Comparison of ENCODE assay signal across 1 cellular context in genomic region chr6:33430991-33431879, GRCh38.
TF ChIP-seq lines count a peak whose summit lies in the region.

No MANE protein-coding gene starts in this region.

TF ChIP-seq in H1, 55 proteins besides CTCF, POLR2A, EP300 and RAD21:
- no peak for TF ChIP-seq SRF (IDR thresholded peaks at IDR 0.05; ENCODE audit: low read depth, low read length)
- TF ChIP-seq SAP30 (IDR thresholded peaks at IDR 0.05; ENCODE audit: insufficient read depth, insufficient replicate concordance, low read length): peak; percentile 85
- no peak for TF ChIP-seq GABPA (IDR thresholded peaks at IDR 0.05; ENCODE audit: borderline replicate concordance, insufficient read depth, low read length)
- 0 out of 2 replicates have a peak, but pooled peaks have one; percentile 21 for TF ChIP-seq TBP (IDR thresholded peaks at IDR 0.05; ENCODE audit: low read depth, low read length)
- no peak for TF ChIP-seq TCF12 (IDR thresholded peaks at IDR 0.05; ENCODE audit: low read depth, low read length)
- no peak for TF ChIP-seq GTF2F1 (IDR thresholded peaks at IDR 0.05; ENCODE audit: borderline replicate concordance, low read depth, low read length)
- no peak for TF ChIP-seq NANOG (IDR thresholded peaks at IDR 0.05; ENCODE audit: insufficient read depth, low read depth, low read length, poor library complexity, severe bottlenecking)
- no peak for TF ChIP-seq CHD1 (IDR thresholded peaks at IDR 0.05; ENCODE audit: low read depth, low read length)
- TF ChIP-seq JUND (IDR thresholded peaks at IDR 0.05; ENCODE audit: low read length): no peak
- peak; percentile 96 for TF ChIP-seq RBBP5 (IDR thresholded peaks at IDR 0.05; ENCODE audit: borderline replicate concordance, low read depth, low read length)
- no peak for TF ChIP-seq TAF1 (IDR thresholded peaks at IDR 0.05; ENCODE audit: low read depth, low read length)
- no peak for TF ChIP-seq E2F6 (IDR thresholded peaks at IDR 0.05)
- peak; percentile 97 for TF ChIP-seq MAX (IDR thresholded peaks at IDR 0.05)
- TF ChIP-seq RFX5 (IDR thresholded peaks at IDR 0.05; ENCODE audit: borderline replicate concordance, low read depth, low read length): no peak
- no peak for TF ChIP-seq ZNF274 (IDR thresholded peaks at IDR 0.05; ENCODE audit: borderline replicate concordance, extremely low read depth, low read length)
- no peak for TF ChIP-seq JUN (IDR thresholded peaks at IDR 0.05; ENCODE audit: low read depth, low read length)
- TF ChIP-seq CREB1 (IDR thresholded peaks at IDR 0.05): no peak
- TF ChIP-seq ATF3 (IDR thresholded peaks at IDR 0.05; ENCODE audit: insufficient read depth, low read depth, low read length): no peak
- no peak for TF ChIP-seq BCL11A (IDR thresholded peaks at IDR 0.05; ENCODE audit: low read depth in 2 of 2, low read length in 2 of 2)
- TF ChIP-seq CTBP2 (IDR thresholded peaks at IDR 0.05; ENCODE audit: borderline replicate concordance, insufficient read depth, insufficient read length, low read length): no peak
- peak; percentile 88 to 95 for TF ChIP-seq SIN3A (conservative IDR thresholded peaks at IDR 0.05 in 1 of 2, IDR thresholded peaks at IDR 0.05 in 1 of 2; ENCODE audit: low read depth in 1 of 2, low read length in 2 of 2)
- no peak for TF ChIP-seq SIRT6 (IDR thresholded peaks at IDR 0.05; ENCODE audit: low read length)
- TF ChIP-seq SP1 (IDR thresholded peaks at IDR 0.05; ENCODE audit: low read depth, low read length): peak; percentile 72
- peak; percentile 20; the same call in 1 of the 2 replicates for TF ChIP-seq BACH1 (IDR thresholded peaks at IDR 0.05; ENCODE audit: low read length)
- no peak for TF ChIP-seq KDM5A (IDR thresholded peaks at IDR 0.05; ENCODE audit: low read length)
- peak; percentile 85 for TF ChIP-seq SP4 (IDR thresholded peaks at IDR 0.05; ENCODE audit: low read length)
- TF ChIP-seq TEAD4 (IDR thresholded peaks at IDR 0.05; ENCODE audit: low read depth, low read length): peak; percentile 90
- no peak for TF ChIP-seq EZH2 (IDR thresholded peaks at IDR 0.05; ENCODE audit: low read depth, low read length, severe bottlenecking)
- TF ChIP-seq EGR1 (IDR thresholded peaks at IDR 0.05; ENCODE audit: borderline replicate concordance, low read depth, low read length): peak; percentile 51; the same call in 1 of the 2 replicates
- no peak for TF ChIP-seq KDM1A (IDR thresholded peaks at IDR 0.05; ENCODE audit: borderline replicate concordance, low read length)
- TF ChIP-seq HDAC6 (IDR thresholded peaks at IDR 0.05; ENCODE audit: low read depth, low read length): no peak
- TF ChIP-seq HDAC2 (IDR thresholded peaks at IDR 0.05; ENCODE audit: borderline replicate concordance in 1 of 2, low read depth in 2 of 2, low read length in 2 of 2): peak in 1 of 2 experiments; percentile 81; a peak in 1 of 4 replicates
- TF ChIP-seq POLR2AphosphoS5 (IDR thresholded peaks at IDR 0.05; ENCODE audit: low read depth, low read length): peak; percentile 21; the same call in 1 of the 2 replicates
- TF ChIP-seq SUZ12 (IDR thresholded peaks at IDR 0.05; ENCODE audit: low read length): no peak
- TF ChIP-seq CHD7 (IDR thresholded peaks at IDR 0.05; ENCODE audit: insufficient replicate concordance, low read length): no peak
- TF ChIP-seq ASH2L (IDR thresholded peaks at IDR 0.05; ENCODE audit: low read length): peak; percentile 88
- 0 out of 2 replicates have a peak, but pooled peaks have one; percentile 17 for TF ChIP-seq PHF8 (conservative IDR thresholded peaks at IDR 0.05; ENCODE audit: low read depth, low read length)
- TF ChIP-seq YY1 (IDR thresholded peaks at IDR 0.05; ENCODE audit: low read depth, low read length): peak; percentile 58; the same call in 1 of the 2 replicates
- no peak for TF ChIP-seq CBX5 (IDR thresholded peaks at IDR 0.05; ENCODE audit: low read depth, low read length)
- TF ChIP-seq CHD2 (IDR thresholded peaks at IDR 0.05; ENCODE audit: low read length): peak; percentile 59
- TF ChIP-seq RNF2 (IDR thresholded peaks at IDR 0.05; ENCODE audit: borderline replicate concordance, low read depth, low read length, missing control alignments, poor library complexity, severe bottlenecking): no peak
- TF ChIP-seq SIX5 (IDR thresholded peaks at IDR 0.05; ENCODE audit: low read depth, low read length): no peak
- no peak for TF ChIP-seq CEBPB (IDR thresholded peaks at IDR 0.05; ENCODE audit: low read depth, low read length)
- no peak for TF ChIP-seq POU5F1 (IDR thresholded peaks at IDR 0.05; ENCODE audit: low read depth, low read length)
- TF ChIP-seq ATF2 (IDR thresholded peaks at IDR 0.05; ENCODE audit: low read length): peak; percentile 59; the same call in 1 of the 2 replicates
- TF ChIP-seq RXRA (IDR thresholded peaks at IDR 0.05; ENCODE audit: insufficient read depth, low read depth, low read length): no peak
- no peak for TF ChIP-seq SP2 (IDR thresholded peaks at IDR 0.05; ENCODE audit: low read length)
- TF ChIP-seq MAFK (IDR thresholded peaks at IDR 0.05; ENCODE audit: low read depth, low read length): no peak
- TF ChIP-seq FOSL1 (IDR thresholded peaks at IDR 0.05; ENCODE audit: insufficient read depth, low read depth, low read length): no peak
- no peak for TF ChIP-seq NRF1 (IDR thresholded peaks at IDR 0.05; ENCODE audit: low read depth, low read length)
- TF ChIP-seq CBX8 (IDR thresholded peaks at IDR 0.05; ENCODE audit: borderline replicate concordance, low read depth, low read length): no peak
- TF ChIP-seq TAF7 (optimal IDR thresholded peaks at IDR 0.05; ENCODE audit: borderline replicate concordance, low read depth, low read length): no peak
- no peak for TF ChIP-seq BRCA1 (IDR thresholded peaks at IDR 0.05; ENCODE audit: low read depth, low read length)
- no peak for TF ChIP-seq KDM4A (IDR thresholded peaks at IDR 0.05; ENCODE audit: low read depth, low read length, severe bottlenecking)
- no peak for TF ChIP-seq USF2 (IDR thresholded peaks at IDR 0.05; ENCODE audit: low read length)
TF ChIP-seq in H1: peak in this region for 17.
